Comparison of ENCODE assay signal across 24 cellular contexts in genomic region chr7:38427279-38427955, GRCh38.
DNase-seq lines count a peak whose midpoint lies in the region; ATAC-seq, FAIRE-seq and TF ChIP-seq lines count a peak whose summit lies in the region.
"Had no signal": no experiment of that assay in that cellular context is flagged by ENCODE, and none has a peak within 500 bp of the region (broad histone marks: within the 10 kb centered on the region; RNA-seq: fewer than 3 reads in every experiment).

No MANE protein-coding gene starts in this region.

- H3K9me3 Mint-ChIP-seq in activated naive CD4-positive, alpha-beta T cell treated with anti-CD3 and anti-CD28 coated beads, Interleukin-2, amount 50 U/mL, for 72 hours = peaks cover 9 to 10% of the 10 kb centered on the region in 2 donors
- peaks cover 21% of the 10 kb centered on the region for H3K9me3 Mint-ChIP-seq in stimulated activated memory B cell treated with anti-CD40 and anti-IgM and Interleukin-4, amounts not matched to agents 10 μg/mL and 1 μg/mL and 100 μg/mL, for 72 hours
- H3K9me3 Mint-ChIP-seq: neural crest cell had no signal

- DNase-seq in activated naive CD4-positive, alpha-beta T cell treated with anti-CD3 and anti-CD28 coated beads, Interleukin-2, amount 50 U/mL, for 72 hours (ENCODE audit: low spot score in 2 of 2) = no peak
- DNase-seq in activated naive CD4-positive, alpha-beta T cell treated with Interleukin-2 at 50 U/mL for 16 hours = no peak
- no peak for DNase-seq in GM12878 (ENCODE audit: low read depth, low spot score)
- no peak for DNase-seq in SKM-1 (lab: John Stamatoyannopoulos, UW; ENCODE audit: unreplicated experiment)
- no peak for DNase-seq in KBM-7
- no peak for DNase-seq in stomach
- DNase-seq: activated T-cell treated with anti-CD3 and anti-CD28 coated beads, Interleukin-2, amount 50 U/mL, for 4 hours; BE2C; Caco-2; NCI-H1048; NCI-H1694; pancreas; retina; Right ventricle myocardium superior; stimulated activated naive CD4-positive, alpha-beta T cell had no signal

- BruUV-seq in GM12878 (replicated peaks; lab: Mats Ljungman, UMichigan) = no TSS peak

- no peaks in the 10 kb centered on the region for H3K27me3 ChIP-seq in GM12878 (replicated peaks in 1 of 2; ENCODE audit: control insufficient read depth in 2 of 2, insufficient read depth in 2 of 2, low read length in 1 of 2)
- H3K27me3 ChIP-seq in stomach = no peaks in the 10 kb centered on the region
- H3K27me3 ChIP-seq: BE2C, pancreas, vagina had no signal

- in situ Hi-C loops in GM12878 (cut with MboI) (no loop called here), KBM-7 (cut with MboI; ENCODE audit: low pct_unique_long_range_greater_than_20kb, low sequenced_read_pairs) (no loop called here)

- TF ChIP-seq CTCF in GM12878 (IDR thresholded peaks at IDR 0.05 in 2 of 3, conservative IDR thresholded peaks at IDR 0.05 in 1 of 3; ENCODE audit: control insufficient read depth in 2 of 3, extremely low read depth in 1 of 3, insufficient read depth in 1 of 3, low read depth in 3 of 3, low read length in 3 of 3) (no peak), stomach (IDR thresholded peaks at IDR 0.05) (no peak)

- intact Hi-C loops in GM12878 (cut with micrococcal nuclease; ENCODE audit: unreplicated experiment) = no loop called here
- intact Hi-C loops in stomach (cut with DNase I; ENCODE audit: low total_unique reads) = no loop called here

- no peak overlapping the region for H2AFZ ChIP-seq in GM12878 (ENCODE audit: control insufficient read depth, low read depth, low read length)

- 9% methylated on average over 4 of the region's 4 CpGs for WGBS in GM12878 (ENCODE audit: insufficient coverage, insufficient replicate concordance, low lambda C conversion rate, missing lambda C conversion rate)
- WGBS in stomach, 5 donors = 50 to 69% (median 54%) methylated on average over 4 of the region's 4 CpGs

- RAD21 ChIA-PET in GM12878 (lab: Charles Lee; ENCODE audit: unreplicated experiment) = no interaction called here

- no peak for FAIRE-seq in GM12878 (lab: Jason Lieb, UNC)
- FAIRE-seq: bronchial epithelial cell, endothelial cell of umbilical vein, frontal cortex, pancreas had no signal

- no peak overlapping the region for H3K4me2 ChIP-seq in GM12878 (ENCODE audit: control insufficient read depth, insufficient read depth)

- TF ChIP-seq RAD21 in GM12878 (IDR thresholded peaks at IDR 0.05; ENCODE audit: insufficient read depth, low read depth, low read length) = no peak

- TF ChIP-seq POLR2A in GM12878 (IDR thresholded peaks at IDR 0.05; ENCODE audit: low read depth, low read length) (no peak), stomach (IDR thresholded peaks at IDR 0.05) (no peak)

- H3K36me3 Mint-ChIP-seq in activated naive CD4-positive, alpha-beta T cell treated with anti-CD3 and anti-CD28 coated beads, Interleukin-2, amount 50 U/mL, for 72 hours = peaks cover under 1 to 6% of the 10 kb centered on the region in 2 donors
- peaks cover 20% of the 10 kb centered on the region for H3K36me3 Mint-ChIP-seq in stimulated activated memory B cell treated with anti-CD40 and anti-IgM and Interleukin-4, amounts not matched to agents 10 μg/mL and 1 μg/mL and 100 μg/mL, for 72 hours

- CTCF ChIA-PET in GM12878 (lab: Yijun Ruan, JAX) = no interaction called here

- no peaks in the 10 kb centered on the region for H4K20me1 ChIP-seq in GM12878 (ENCODE audit: control insufficient read depth, insufficient read depth)

- no peaks in the 10 kb centered on the region for H3K79me2 ChIP-seq in GM12878 (ENCODE audit: control insufficient read depth, insufficient read depth, low read length)

- H3K27ac ChIP-seq in GM12878 (ENCODE audit: control insufficient read depth, insufficient read depth) = no peak overlapping the region
- H3K27ac ChIP-seq in stomach = no peak overlapping the region
- H3K27ac ChIP-seq: pancreas, thoracic aorta, vagina had no signal

- POLR2A ChIA-PET in GM12878 (lab: Charles Lee) = no interaction called here

- no peak overlapping the region for H3K9ac ChIP-seq in GM12878 (ENCODE audit: control insufficient read depth, insufficient read depth, low read length)

- H3K9me3 ChIP-seq in GM12878 (replicated peaks; ENCODE audit: control insufficient read depth, insufficient read depth, low read length) (no peaks in the 10 kb centered on the region; the same call in 2 of the 3 replicates), stomach (no peaks in the 10 kb centered on the region)
- H3K9me3 ChIP-seq: BE2C, Caco-2, pancreas, thoracic aorta, vagina had no signal

- H3K4me3 Mint-ChIP-seq in stimulated activated memory B cell treated with anti-CD40 and anti-IgM and Interleukin-4, amounts not matched to agents 10 μg/mL and 1 μg/mL and 100 μg/mL, for 72 hours = no peak overlapping the region
- H3K4me3 Mint-ChIP-seq: activated T-cell treated with anti-CD3 and anti-CD28 coated beads, Interleukin-2, amount 50 U/mL, for 4 hours; neural crest cell had no signal

- no peaks in the 10 kb centered on the region for H3K27me3 Mint-ChIP-seq in stimulated activated memory B cell treated with anti-CD40 and anti-IgM and Interleukin-4, amounts not matched to agents 10 μg/mL and 1 μg/mL and 100 μg/mL, for 72 hours

- no peak overlapping the region for H3K27ac Mint-ChIP-seq in activated naive CD4-positive, alpha-beta T cell treated with anti-CD3 and anti-CD28 coated beads, Interleukin-2, amount 50 U/mL, for 72 hours
- peak overlapping the region; percentile 11 for H3K27ac Mint-ChIP-seq in stimulated activated memory B cell treated with anti-CD40 and anti-IgM and Interleukin-4, amounts not matched to agents 10 μg/mL and 1 μg/mL and 100 μg/mL, for 72 hours

- SMC1A ChIA-PET in GM12878 (lab: Charles Lee; ENCODE audit: uncharacterized antibody, unreplicated experiment) = no interaction called here

- H3K4me1 ChIP-seq in GM12878 (ENCODE audit: control insufficient read depth, insufficient read depth, low read length) = no peaks in the 10 kb centered on the region
- no peaks in the 10 kb centered on the region for H3K4me1 ChIP-seq in stomach
- H3K4me1 ChIP-seq: BE2C, Caco-2, pancreas, vagina had no signal

- ATAC-seq in activated naive CD4-positive, alpha-beta T cell treated with anti-CD3 and anti-CD28 coated beads, Interleukin-2, amount 50 U/mL, for 72 hours = peak; percentile 39 to 65
- ATAC-seq in GM21576 (IDR thresholded peaks at IDR 0.05; ENCODE audit: unreplicated experiment) (peak; percentile 45), GM12878 (peak; percentile 27; the same call in 1 of the 3 replicates)
- no peak for ATAC-seq in stimulated activated memory B cell treated with anti-CD40 and anti-IgM and Interleukin-4, amounts not matched to agents 10 μg/mL and 1 μg/mL and 100 μg/mL, for 72 hours
- ATAC-seq: Panc1, pancreas had no signal

- H3K36me3 ChIP-seq in GM12878 (ENCODE audit: control insufficient read depth in 2 of 2, insufficient read depth in 2 of 2, low read length in 1 of 2) (no peaks in the 10 kb centered on the region), stomach (no peaks in the 10 kb centered on the region)
- H3K36me3 ChIP-seq: BE2C, pancreas, thoracic aorta, vagina had no signal

- TF ChIP-seq EP300 in GM12878 (IDR thresholded peaks at IDR 0.05; ENCODE audit: borderline replicate concordance in 1 of 2, control insufficient read depth in 1 of 2, low read depth in 2 of 2, low read length in 2 of 2) (no peak), stomach (IDR thresholded peaks at IDR 0.05) (no peak)

- H3K4me3 ChIP-seq in GM12878 (no peak overlapping the region), stomach (no peak overlapping the region)
- H3K4me3 ChIP-seq: pancreas, thoracic aorta, vagina had no signal

- peaks cover 57% of the 10 kb centered on the region for H3K4me1 Mint-ChIP-seq in stimulated activated memory B cell treated with anti-CD40 and anti-IgM and Interleukin-4, amounts not matched to agents 10 μg/mL and 1 μg/mL and 100 μg/mL, for 72 hours
- H3K4me1 Mint-ChIP-seq: neural crest cell had no signal

TF ChIP-seq in GM12878, 131 proteins besides CTCF, POLR2A, EP300 and RAD21:
- TF ChIP-seq MYC (IDR thresholded peaks at IDR 0.05; ENCODE audit: insufficient read depth, insufficient read length, insufficient replicate concordance, low read length, severe bottlenecking) (no peak), MTA2 (IDR thresholded peaks at IDR 0.05; ENCODE audit: low read depth) (peak; percentile 30; the same call in 1 of the 2 replicates)
